Comparison of ENCODE assay signal across 1 cellular context in genomic region chr2:17273066-17273465, GRCh38.
TF ChIP-seq lines count a peak whose summit lies in the region.

No MANE protein-coding gene starts in this region.

TF ChIP-seq in HepG2, 621 proteins besides CTCF, POLR2A, EP300 and RAD21 (continued from another document):
- no peak for TF ChIP-seq ZNF777 (CRISPR knock-in tag; IDR thresholded peaks at IDR 0.05)
- no peak for TF ChIP-seq ISX (CRISPR knock-in tag; conservative IDR thresholded peaks at IDR 0.05)
- TF ChIP-seq ZNF75D (CRISPR knock-in tag; IDR thresholded peaks at IDR 0.05; ENCODE audit: borderline replicate concordance): no peak
- TF ChIP-seq SNAPC2 (CRISPR knock-in tag; IDR thresholded peaks at IDR 0.05): no peak
- no peak for TF ChIP-seq PATZ1 (CRISPR knock-in tag; IDR thresholded peaks at IDR 0.05)
